ENCODE assay signal across 26 cellular contexts in genomic region chr9:42396318-42396717, GRCh38.
"Had no signal": no experiment of that assay in that cellular context is flagged by ENCODE, and none has a peak within 500 bp of the region (broad histone marks: within the 10 kb centered on the region; RNA-seq: fewer than 3 reads in every experiment).

No MANE protein-coding gene starts in this region.

- H3K27ac Mint-ChIP-seq: activated CD4-positive, alpha-beta memory T cell treated with anti-CD3 and anti-CD28 coated beads, Interleukin-2, amount 10 ng/mL, durations not matched to agents 7 days and 5 days; activated CD4-positive, alpha-beta T cell treated with anti-CD3 and anti-CD28 coated beads, Interleukin-2, amount 10 ng/mL, durations not matched to agents 24 days and 14 days; activated naive CD4-positive, alpha-beta T cell treated with anti-CD3 and anti-CD28 coated beads, Interleukin-2, amount 10 ng/mL, durations not matched to agents 7 days and 5 days; activated T-cell treated with anti-CD3 and anti-CD28 coated beads, Interleukin-2, amount 50 U/mL, for 72 hours; dendritic cell treated with granulocyte-macrophage colony-stimulating factor and Interleukin-4, amounts not matched to agents 40 ng/mL and 50 ng/mL, for 4 days; nephron progenitor cell; stimulated activated naive CD8-positive, alpha-beta T cell treated with anti-CD3 and anti-CD28 coated beads, Interleukin-15, Interleukin-2, amounts not matched to agents 100 ng/mL and 50 ng/mL, for 24 hours had no signal

- H3K4me1 Mint-ChIP-seq: activated CD4-positive, alpha-beta memory T cell treated with anti-CD3 and anti-CD28 coated beads, Interleukin-2, amount 10 ng/mL, durations not matched to agents 7 days and 5 days; activated CD4-positive, alpha-beta T cell treated with anti-CD3 and anti-CD28 coated beads, Interleukin-2, amount 10 ng/mL, durations not matched to agents 24 days and 14 days; activated naive CD4-positive, alpha-beta T cell treated with anti-CD3 and anti-CD28 coated beads, Interleukin-2, amount 10 ng/mL, durations not matched to agents 7 days and 5 days; nephron progenitor cell had no signal

- H3K4me3 ChIP-seq: body of pancreas, left lung, spleen, suprapubic skin, tibial nerve, uterus had no signal

- H3K36me3 Mint-ChIP-seq: activated naive CD4-positive, alpha-beta T cell treated with anti-CD3 and anti-CD28 coated beads, Interleukin-2, amount 10 ng/mL, durations not matched to agents 7 days and 5 days had no signal

- H3K9me3 Mint-ChIP-seq: activated CD4-positive, alpha-beta memory T cell treated with anti-CD3 and anti-CD28 coated beads, Interleukin-2, amount 10 ng/mL, durations not matched to agents 7 days and 5 days; activated CD4-positive, alpha-beta T cell treated with anti-CD3 and anti-CD28 coated beads, Interleukin-2, amount 10 ng/mL, durations not matched to agents 24 days and 14 days; activated naive CD4-positive, alpha-beta T cell treated with anti-CD3 and anti-CD28 coated beads, Interleukin-2, amount 10 ng/mL, durations not matched to agents 7 days and 5 days; dendritic cell treated with granulocyte-macrophage colony-stimulating factor and Interleukin-4, amounts not matched to agents 40 ng/mL and 50 ng/mL, for 4 days; nephron progenitor cell; stimulated activated naive CD8-positive, alpha-beta T cell treated with anti-CD3 and anti-CD28 coated beads, Interleukin-15, Interleukin-2, amounts not matched to agents 100 ng/mL and 50 ng/mL, for 24 hours had no signal

- H3K9me3 ChIP-seq: body of pancreas, left lung, spleen, suprapubic skin, tibial nerve, uterus had no signal

- H3K27ac ChIP-seq: body of pancreas, foreskin keratinocyte, left lung, spleen, suprapubic skin, tibial nerve, uterus, VCaP had no signal

- DNase-seq: activated CD4-positive, alpha-beta memory T cell treated with anti-CD3 and anti-CD28 coated beads, Interleukin-2, amount 10 ng/mL, durations not matched to agents 7 days and 5 days; activated CD4-positive, alpha-beta T cell treated with anti-CD3 and anti-CD28 coated beads, Interleukin-2, amount 10 ng/mL, durations not matched to agents 24 days and 14 days; activated effector memory CD4-positive, alpha-beta T cell treated with anti-CD3 and anti-CD28 coated beads, Interleukin-2, amount 50 U/mL, for 16 hours; activated naive CD4-positive, alpha-beta T cell treated with anti-CD3 and anti-CD28 coated beads, Interleukin-2, amount 10 ng/mL, durations not matched to agents 7 days and 5 days; activated T-cell treated with anti-CD3 and anti-CD28 coated beads, Interleukin-2, amount 50 U/mL, for 72 hours; effector CD4-positive, alpha-beta T cell; foreskin keratinocyte; glutamatergic neuron; hippocampal formation; kidney glomerular epithelial cell; left lung; midbrain; nephron progenitor cell; nucleus accumbens; retina; spleen; stimulated activated CD4-positive, alpha-beta T cell treated with anti-CD3 and anti-CD28 coated beads, Interleukin-4, amount 100 ng/mL, for 1 hour; T-helper 2 cell; uterus had no signal

- H3K27me3 ChIP-seq: body of pancreas, foreskin keratinocyte, left lung, suprapubic skin, tibial nerve, uterus had no signal

- H3K4me1 ChIP-seq: body of pancreas, foreskin keratinocyte, left lung, spleen, suprapubic skin, tibial nerve, uterus had no signal

- H3K27me3 Mint-ChIP-seq: activated CD4-positive, alpha-beta memory T cell treated with anti-CD3 and anti-CD28 coated beads, Interleukin-2, amount 10 ng/mL, durations not matched to agents 7 days and 5 days; activated CD4-positive, alpha-beta T cell treated with anti-CD3 and anti-CD28 coated beads, Interleukin-2, amount 10 ng/mL, durations not matched to agents 24 days and 14 days; activated naive CD4-positive, alpha-beta T cell treated with anti-CD3 and anti-CD28 coated beads, Interleukin-2, amount 10 ng/mL, durations not matched to agents 7 days and 5 days; dendritic cell treated with granulocyte-macrophage colony-stimulating factor and Interleukin-4, amounts not matched to agents 40 ng/mL and 50 ng/mL, for 4 days; stimulated activated naive CD8-positive, alpha-beta T cell treated with anti-CD3 and anti-CD28 coated beads, Interleukin-15, Interleukin-2, amounts not matched to agents 100 ng/mL and 50 ng/mL, for 24 hours had no signal

- H3K4me3 Mint-ChIP-seq: activated CD4-positive, alpha-beta memory T cell treated with anti-CD3 and anti-CD28 coated beads, Interleukin-2, amount 10 ng/mL, durations not matched to agents 7 days and 5 days; activated CD4-positive, alpha-beta T cell treated with anti-CD3 and anti-CD28 coated beads, Interleukin-2, amount 10 ng/mL, durations not matched to agents 24 days and 14 days; activated naive CD4-positive, alpha-beta T cell treated with anti-CD3 and anti-CD28 coated beads, Interleukin-2, amount 10 ng/mL, durations not matched to agents 7 days and 5 days; activated T-cell treated with anti-CD3 and anti-CD28 coated beads, Interleukin-2, amount 50 U/mL, for 72 hours; dendritic cell treated with granulocyte-macrophage colony-stimulating factor and Interleukin-4, amounts not matched to agents 40 ng/mL and 50 ng/mL, for 4 days; nephron progenitor cell; stimulated activated naive CD8-positive, alpha-beta T cell treated with anti-CD3 and anti-CD28 coated beads, Interleukin-15, Interleukin-2, amounts not matched to agents 100 ng/mL and 50 ng/mL, for 24 hours had no signal

- H3K36me3 ChIP-seq: left lung, spleen, suprapubic skin, tibial nerve, uterus had no signal

- ATAC-seq: activated CD4-positive, CD25-positive, alpha-beta regulatory T cell treated with anti-CD3 and anti-CD28 coated beads, Interleukin-2, amount 50 U/mL, for 24 hours; activated T-cell treated with anti-CD3 and anti-CD28 coated beads, Interleukin-2, amount 50 U/mL, for 72 hours; body of pancreas; left lung had no signal
